22 cellular contexts compared by ENCODE assay signal in the genomic region with DNA sequence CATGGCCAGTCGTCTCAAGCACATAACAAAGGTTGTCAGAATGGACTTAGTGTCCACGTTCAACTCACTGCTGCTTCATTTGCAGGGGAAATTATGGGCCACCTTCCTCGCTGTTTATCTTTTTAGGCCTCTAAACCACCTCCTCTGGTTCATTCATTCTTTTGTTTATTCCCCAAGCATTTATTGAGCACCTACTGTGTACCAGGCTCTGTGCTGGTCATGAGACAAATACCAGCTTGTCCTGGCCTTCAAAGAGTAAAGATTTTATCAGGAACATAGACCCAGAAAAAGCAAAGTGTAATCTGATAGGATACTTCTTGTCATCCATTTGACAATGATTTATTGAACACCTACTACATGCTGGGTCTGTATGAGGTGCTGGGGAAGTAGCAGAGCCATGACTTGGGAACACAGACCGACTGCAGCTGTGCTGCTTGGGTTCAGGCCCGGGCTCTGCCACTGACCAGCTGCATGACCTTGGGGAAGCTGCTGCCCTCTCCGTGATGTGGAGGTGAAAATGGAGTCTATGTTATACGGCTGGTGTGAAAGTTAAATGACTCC.
A peak's percentile ranks its signal among the peaks of the same experiment; 100 is the strongest.
DNase-seq lines count a peak whose midpoint lies in the region; ATAC-seq, FAIRE-seq and TF ChIP-seq lines count a peak whose summit lies in the region.
"Had no signal": no experiment of that assay in that cellular context is flagged by ENCODE, and none has a peak within 500 bp of the region (broad histone marks: within the 10 kb centered on the region; RNA-seq: fewer than 3 reads in every experiment).

No MANE protein-coding gene starts in this region.

- WGBS in HepG2 (ENCODE audit: low lambda C conversion rate) = 28% methylated on average over 7 of the region's 7 CpGs
- 85% methylated on average over 4 of the region's 7 CpGs for WGBS in right lobe of liver (ENCODE audit: insufficient coverage, low coverage, low lambda C conversion rate, missing lambda C conversion rate)
- WGBS in spleen, 5 donors = 84 to 91% (median 88%) methylated on average over 7 of the region's 7 CpGs

- H3K36me3 Mint-ChIP-seq in neural progenitor cell = no peaks in the 10 kb centered on the region
- H3K36me3 Mint-ChIP-seq: CD4-positive, CD25-positive, alpha-beta regulatory T cell; CD8-positive, alpha-beta T cell had no signal

- H3K9me3 ChIP-seq in HepG2 (ENCODE audit: low read length) (no peaks in the 10 kb centered on the region), right lobe of liver (no peaks in the 10 kb centered on the region), neural progenitor cell (ENCODE audit: low read depth) (no peaks in the 10 kb centered on the region), spleen (no peaks in the 10 kb centered on the region)
- H3K9me3 ChIP-seq: BLaER1, Caco-2 had no signal

- peak overlapping the region; percentile 5 for H3K4me3 Mint-ChIP-seq in neural progenitor cell
- H3K4me3 Mint-ChIP-seq: B cell; CD4-positive, CD25-positive, alpha-beta regulatory T cell; CD8-positive, alpha-beta T cell had no signal

- TF ChIP-seq POLR2A in HepG2 (IDR thresholded peaks at IDR 0.05; ENCODE audit: insufficient read depth in 1 of 2, low read depth in 2 of 2, low read length in 2 of 2) (no peak), right lobe of liver (IDR thresholded peaks at IDR 0.05) (no peak), spleen (IDR thresholded peaks at IDR 0.05) (no peak)

- H3K4me1 ChIP-seq in HepG2 (ENCODE audit: insufficient read depth, low read length) (peaks cover 20% of the 10 kb centered on the region), right lobe of liver (peaks cover 0 to 12% (median 3%) of the 10 kb centered on the region in 4 donors), neural progenitor cell (peaks cover 6% of the 10 kb centered on the region), spleen (peaks cover 0 to 8% (median 3%) of the 10 kb centered on the region in 6 donors)

- in situ Hi-C loops in HepG2 (cut with HindIII; ENCODE audit: extremely low pct_ligation_motif_present, low pct_unique_long_range_greater_than_20kb) = no loop called here

- H3K79me2 ChIP-seq in HepG2 (ENCODE audit: insufficient read depth, low read length) (no peaks in the 10 kb centered on the region), neural progenitor cell (ENCODE audit: low read depth) (no peaks in the 10 kb centered on the region)

- BruUV-seq in HepG2 (replicated peaks; lab: Mats Ljungman, UMichigan) = no TSS peak

- no peak for TF ChIP-seq CTCF in HepG2 (CRISPR knock-in tag; IDR thresholded peaks at IDR 0.05)
- TF ChIP-seq CTCF in right lobe of liver (IDR thresholded peaks at IDR 0.05) = no peak
- no peak for TF ChIP-seq CTCF in neural progenitor cell (IDR thresholded peaks at IDR 0.05)
- TF ChIP-seq CTCF in spleen (IDR thresholded peaks at IDR 0.05 in 8 of 11, conservative IDR thresholded peaks at IDR 0.05 in 3 of 11) = no peak
- no peak for TF ChIP-seq CTCF in foreskin fibroblast (IDR thresholded peaks at IDR 0.05; ENCODE audit: low read depth, low read length)

- CTCF ChIA-PET in HepG2 (lab: Yijun Ruan, JAX; ENCODE audit: low intra/inter-chr PET ratio, low total read pairs) = no interaction called here

- peaks cover 2% of the 10 kb centered on the region for H3F3A ChIP-seq in neural progenitor cell (ENCODE audit: low read depth)

- peaks cover 13% of the 10 kb centered on the region for H3K27me3 Mint-ChIP-seq in neural progenitor cell (ENCODE audit: insufficient read depth, low read depth)
- H3K27me3 Mint-ChIP-seq: B cell had no signal

- H3K9ac ChIP-seq in HepG2 (ENCODE audit: insufficient read depth, low read depth, low read length) = no peak overlapping the region
- H3K9ac ChIP-seq in neural progenitor cell = no peak overlapping the region
- H3K9ac ChIP-seq: BLaER1 had no signal

- no peak for TF ChIP-seq RAD21 in HepG2 (CRISPR knock-in tag; IDR thresholded peaks at IDR 0.05)

- H2AFZ ChIP-seq in HepG2 (ENCODE audit: low read length) = no peak overlapping the region
- H2AFZ ChIP-seq in neural progenitor cell (replicated peaks) = no peak overlapping the region

- no peak overlapping the region for H3K27ac ChIP-seq in HepG2 (ENCODE audit: extremely low read length, insufficient read depth, low read length)
- H3K27ac ChIP-seq in right lobe of liver = no peak overlapping the region
- H3K27ac ChIP-seq in neural progenitor cell = no peak overlapping the region
- no peak overlapping the region for H3K27ac ChIP-seq in spleen
- H3K27ac ChIP-seq: 22Rv1, BLaER1, C4-2B had no signal

- POLR2A ChIA-PET in HepG2 (lab: Yijun Ruan, JAX) = no interaction called here

- ATAC-seq in HepG2 = no peak
- ATAC-seq in right lobe of liver = no peak
- ATAC-seq: CD8-positive, alpha-beta T cell had no signal

- H4K20me1 ChIP-seq in HepG2 (ENCODE audit: insufficient read depth, low read length) = no peaks in the 10 kb centered on the region
- no peaks in the 10 kb centered on the region for H4K20me1 ChIP-seq in neural progenitor cell (ENCODE audit: low read depth)
- H4K20me1 ChIP-seq: BLaER1 had no signal

- TF ChIP-seq EP300 in HepG2 (IDR thresholded peaks at IDR 0.05; ENCODE audit: low read depth in 2 of 2, low read length in 2 of 2) = no peak
- no peak for TF ChIP-seq EP300 in HepG2 (CRISPR knock-in tag; IDR thresholded peaks at IDR 0.05; ENCODE audit: borderline replicate concordance)

- H3K27ac Mint-ChIP-seq in neural progenitor cell = no peak overlapping the region
- H3K27ac Mint-ChIP-seq: B cell; CD8-positive, alpha-beta T cell had no signal

- H3K27me3 ChIP-seq in HepG2 (ENCODE audit: control insufficient read depth in 1 of 2, insufficient read depth in 2 of 2, low read length in 2 of 2) (peaks cover 0 to 18% of the 10 kb centered on the region in 2 experiments; a peak in 3 of 5 replicates), right lobe of liver (no peaks in the 10 kb centered on the region), neural progenitor cell (no peaks in the 10 kb centered on the region), spleen (replicated peaks in 1 of 7) (no peaks in the 10 kb centered on the region)
- H3K27me3 ChIP-seq: BLaER1 had no signal

- no peaks in the 10 kb centered on the region for H3K9me3 Mint-ChIP-seq in neural progenitor cell
- H3K9me3 Mint-ChIP-seq: CD4-positive, CD25-positive, alpha-beta regulatory T cell; CD8-positive, alpha-beta T cell had no signal

- no peak for DNase-seq in HepG2 (ENCODE audit: low spot score)
- DNase-seq in right lobe of liver = no peak
- no peak for DNase-seq in neural progenitor cell (ENCODE audit: low spot score)
- peak; percentile 18 for DNase-seq in spleen
- DNase-seq in activated CD4-positive, alpha-beta T cell treated with anti-CD3 and anti-CD28 coated beads for 48 hours = no peak
- DNase-seq in foreskin fibroblast = no peak
- DNase-seq: Caco-2; CD4-positive, CD25-positive, alpha-beta regulatory T cell; CD8-positive, alpha-beta T cell; DMS153; DND-41; GOT3; H7; HCEC 1CT had no signal

- H3K4me2 ChIP-seq in HepG2 (ENCODE audit: low read depth, low read length) = no peak overlapping the region
- no peak overlapping the region for H3K4me2 ChIP-seq in neural progenitor cell
- H3K4me2 ChIP-seq: BLaER1 had no signal

- peaks cover 20% of the 10 kb centered on the region for H3K4me1 Mint-ChIP-seq in neural progenitor cell
- H3K4me1 Mint-ChIP-seq: B cell had no signal

- H3K4me3 ChIP-seq in HepG2 (replicated peaks in 1 of 3; ENCODE audit: insufficient read depth in 1 of 3, low read depth in 2 of 3, low read length in 3 of 3) = no peak overlapping the region
- H3K4me3 ChIP-seq in right lobe of liver = no peak overlapping the region
- no peak overlapping the region for H3K4me3 ChIP-seq in neural progenitor cell
- H3K4me3 ChIP-seq in spleen = no peak overlapping the region
- no peak overlapping the region for H3K4me3 ChIP-seq in foreskin fibroblast (ENCODE audit: low read depth in 1 of 2, low read length in 2 of 2)
- H3K4me3 ChIP-seq: BLaER1 had no signal

- H3K36me3 ChIP-seq in HepG2 (replicated peaks in 1 of 2; ENCODE audit: control insufficient read depth in 1 of 2, insufficient read depth in 2 of 2, low read length in 2 of 2) = no peaks in the 10 kb centered on the region
- no peaks in the 10 kb centered on the region for H3K36me3 ChIP-seq in right lobe of liver
- H3K36me3 ChIP-seq in neural progenitor cell = no peaks in the 10 kb centered on the region
- H3K36me3 ChIP-seq in spleen = no peaks in the 10 kb centered on the region
- H3K36me3 ChIP-seq: BLaER1 had no signal

- intact Hi-C loops in HepG2 (cut with micrococcal nuclease; ENCODE audit: unreplicated experiment) = no loop called here
- intact Hi-C loops in right lobe of liver (cut with DNase I) = no loop called here
- intact Hi-C loops in spleen (cut with DNase I; ENCODE audit: low total_unique reads) = no loop called here

- no peak for FAIRE-seq in HepG2 (lab: Jason Lieb, UNC)
- FAIRE-seq: A204.1, G401.6, GM12892, GM19239 had no signal

TF ChIP-seq in HepG2, 621 proteins besides CTCF, POLR2A, EP300 and RAD21:
- TF ChIP-seq, protein P1, sequence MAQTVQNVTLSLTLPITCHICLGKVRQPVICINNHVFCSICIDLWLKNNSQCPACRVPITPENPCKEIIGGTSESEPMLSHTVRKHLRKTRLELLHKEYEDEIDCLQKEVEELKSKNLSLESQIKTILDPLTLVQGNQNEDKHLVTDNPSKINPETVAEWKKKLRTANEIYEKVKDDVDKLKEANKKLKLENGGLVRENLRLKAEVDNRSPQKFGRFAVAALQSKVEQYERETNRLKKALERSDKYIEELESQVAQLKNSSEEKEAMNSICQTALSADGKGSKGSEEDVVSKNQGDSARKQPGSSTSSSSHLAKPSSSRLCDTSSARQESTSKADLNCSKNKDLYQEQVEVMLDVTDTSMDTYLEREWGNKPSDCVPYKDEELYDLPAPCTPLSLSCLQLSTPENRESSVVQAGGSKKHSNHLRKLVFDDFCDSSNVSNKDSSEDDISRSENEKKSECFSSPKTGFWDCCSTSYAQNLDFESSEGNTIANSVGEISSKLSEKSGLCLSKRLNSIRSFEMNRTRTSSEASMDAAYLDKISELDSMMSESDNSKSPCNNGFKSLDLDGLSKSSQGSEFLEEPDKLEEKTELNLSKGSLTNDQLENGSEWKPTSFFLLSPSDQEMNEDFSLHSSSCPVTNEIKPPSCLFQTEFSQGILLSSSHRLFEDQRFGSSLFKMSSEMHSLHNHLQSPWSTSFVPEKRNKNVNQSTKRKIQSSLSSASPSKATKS (CRISPR knock-in tag; IDR thresholded peaks at IDR 0.05) = no peak
- no peak for TF ChIP-seq ZNF747 (CRISPR knock-in tag; IDR thresholded peaks at IDR 0.05; ENCODE audit: borderline replicate concordance)
- TF ChIP-seq ZKSCAN8 (CRISPR knock-in tag; IDR thresholded peaks at IDR 0.05; ENCODE audit: borderline replicate concordance) = peak; percentile 61; the same call in 1 of the 2 replicates
- TF ChIP-seq GZF1 (CRISPR knock-in tag; IDR thresholded peaks at IDR 0.05) = no peak
- no peak for TF ChIP-seq MXI1 (IDR thresholded peaks at IDR 0.05; ENCODE audit: borderline replicate concordance, low read depth, low read length)
